ENCODE assay signal across 8 cellular contexts in genomic region chr5:151202381-151203139, GRCh38. TPM values are rescaled to one million over a fixed set of nuclear protein-coding genes. Genes with fewer than 3 reads are reported as not detected.
DNase-seq lines count a peak whose midpoint lies in the region; FAIRE-seq and TF ChIP-seq lines count a peak whose summit lies in the region.

No MANE protein-coding gene starts in this region.

- no peak overlapping the region for H3K4me2 ChIP-seq in osteoblast (ENCODE audit: insufficient read depth, low read length)

- H3K9me3 ChIP-seq in osteoblast (ENCODE audit: low read depth, low read length) = no peaks in the 10 kb centered on the region
- no peaks in the 10 kb centered on the region for H3K9me3 ChIP-seq in kidney (ENCODE audit: control insufficient read depth in 1 of 2, low read length in 2 of 2)
- H3K9me3 ChIP-seq in esophagus squamous epithelium = no peaks in the 10 kb centered on the region

- H3K4me1 ChIP-seq in osteoblast (ENCODE audit: insufficient read depth, low read length) (peaks cover 3% of the 10 kb centered on the region), kidney (ENCODE audit: control insufficient read depth in 1 of 2, insufficient read depth in 1 of 2, low read depth in 1 of 2, low read length in 2 of 2) (no peaks in the 10 kb centered on the region), esophagus squamous epithelium (peaks cover 0 to 14% (median 4%) of the 10 kb centered on the region in 3 donors)

- TF ChIP-seq CTCF in GM12865 (IDR thresholded peaks at IDR 0.05; ENCODE audit: insufficient read depth, low read depth, low read length, missing control alignments) (no peak), bronchial epithelial cell (IDR thresholded peaks at IDR 0.05; ENCODE audit: insufficient read depth, low read length, severe bottlenecking) (no peak), osteoblast (IDR thresholded peaks at IDR 0.05; ENCODE audit: extremely low read depth, low read depth, low read length) (no peak), kidney (IDR thresholded peaks at IDR 0.05; ENCODE audit: borderline replicate concordance, extremely low read depth, insufficient read depth) (no peak), esophagus squamous epithelium (IDR thresholded peaks at IDR 0.05) (no peak)

- H4K20me1 ChIP-seq in osteoblast (ENCODE audit: insufficient read depth, low read length) = no peaks in the 10 kb centered on the region

- H3K27me3 ChIP-seq in bronchial epithelial cell (ENCODE audit: control insufficient read depth, insufficient read depth, low read length) (no peaks in the 10 kb centered on the region), osteoblast (ENCODE audit: insufficient read depth, low read length) (no peaks in the 10 kb centered on the region), esophagus squamous epithelium (no peaks in the 10 kb centered on the region)

- peak; percentile 35 for DNase-seq in GM12865 (ENCODE audit: low read depth)
- peak; percentile 85 for DNase-seq in RKO (ENCODE audit: low spot score)
- DNase-seq in bronchial epithelial cell (ENCODE audit: low read depth) = peak; percentile 97
- peak; percentile 91 for DNase-seq in osteoblast (ENCODE audit: insufficient read length, low spot score, missing footprints)
- DNase-seq in kidney = no peak
- DNase-seq in inferior parietal cortex (ENCODE audit: extremely low spot score) = no peak
- no peak for DNase-seq in esophagus squamous epithelium (lab: John Stamatoyannopoulos, UW)
- no peak for DNase-seq in NCI-H146 (lab: John Stamatoyannopoulos, UW)

- peak; percentile 90 for FAIRE-seq in bronchial epithelial cell (lab: Jason Lieb, UNC)
- no peak for FAIRE-seq in kidney (lab: Jason Lieb, UNC)

- H2AFZ ChIP-seq in osteoblast (ENCODE audit: low read length) = no peak overlapping the region

- no peak overlapping the region for H3K9ac ChIP-seq in kidney (ENCODE audit: low read length in 2 of 2)

- no peaks in the 10 kb centered on the region for H3K36me3 ChIP-seq in bronchial epithelial cell (ENCODE audit: control insufficient read depth, insufficient read depth, low read length)
- no peaks in the 10 kb centered on the region for H3K36me3 ChIP-seq in osteoblast (ENCODE audit: insufficient read depth, low read length)
- H3K36me3 ChIP-seq in kidney (ENCODE audit: control insufficient read depth in 1 of 2, insufficient read depth in 2 of 2, low read length in 2 of 2) = no peaks in the 10 kb centered on the region
- peaks cover 0 to 28% (median 0%) of the 10 kb centered on the region in 3 donors for H3K36me3 ChIP-seq in esophagus squamous epithelium

- H3K27ac ChIP-seq in osteoblast (ENCODE audit: low read depth, low read length) (no peak overlapping the region), kidney (ENCODE audit: low read depth in 2 of 2, low read length in 2 of 2) (no peak overlapping the region), esophagus squamous epithelium (peak overlapping the region in 1 of 4 donors; percentile 28)

- intact Hi-C loops in kidney (cut with DNase I) (no loop called here), esophagus squamous epithelium (cut with DNase I) (no loop called here)

- TF ChIP-seq POLR2A in esophagus squamous epithelium (IDR thresholded peaks at IDR 0.05) = no peak

- 35 to 40% methylated on average over 3 to 4 of the region's 5 CpGs for WGBS in esophagus squamous epithelium, 2 donors

- H3K4me3 ChIP-seq in GM12865 (ENCODE audit: low read depth, low read length) (no peak overlapping the region), bronchial epithelial cell (ENCODE audit: low read depth, low read length) (no peak overlapping the region), osteoblast (ENCODE audit: insufficient read depth, low read length) (no peak overlapping the region), kidney (ENCODE audit: low read length in 2 of 2) (no peak overlapping the region), esophagus squamous epithelium (no peak overlapping the region)

- H3K79me2 ChIP-seq in osteoblast (ENCODE audit: insufficient read depth, low read length) = no peaks in the 10 kb centered on the region

RNA-seq across cellular contexts. Expression of gene CCDC69, which starts 21.3 kb away (rescaled TPM):
- 0.79 and 1.7 TPM in 2 replicates for total RNA-seq in bronchial epithelial cell
- 10.5 and 10.9 TPM in 2 replicates for total RNA-seq in osteoblast
- total RNA-seq in kidney = 22.8 TPM
- 11.1 TPM for polyA plus RNA-seq in kidney (ENCODE audit: insufficient read depth, low read depth, low replicate concordance)
- total RNA-seq in esophagus squamous epithelium = 10 to 100 TPM; 10.9 to 87.0 (median 37.8) TPM

RNA-seq across cellular contexts. Expression of gene ANXA6, which starts 45.0 kb away (rescaled TPM):
- 1.3 and 11.3 TPM in 2 replicates for total RNA-seq in bronchial epithelial cell
- 343 and 353 TPM in 2 replicates for total RNA-seq in osteoblast
- 107 TPM for total RNA-seq in kidney
- polyA plus RNA-seq in kidney (ENCODE audit: insufficient read depth, low read depth, low replicate concordance) = 183 TPM
- 10 to 100 TPM in 3 of 4 donors, 1 to 10 TPM in 1; 8.6 to 80.3 (median 24.9) TPM for total RNA-seq in esophagus squamous epithelium

RNA-seq across cellular contexts. Expression of gene GM2A, which starts 50.4 kb away (rescaled TPM):
- 85.4 and 121 TPM in 2 replicates for total RNA-seq in bronchial epithelial cell
- total RNA-seq in osteoblast = 35.5 and 42.1 TPM in 2 replicates
- total RNA-seq in kidney = 29.8 TPM
- polyA plus RNA-seq in kidney (ENCODE audit: insufficient read depth, low read depth, low replicate concordance) = 13.7 TPM
- 100 to 1,000 TPM in 2 of 4 donors, 10 to 100 TPM in 2; 62.4 to 132 (median 89.7) TPM for total RNA-seq in esophagus squamous epithelium

Comparison
In these comparisons a context has a peak if more than half of its experiments do, and no peak if none do; other contexts are left out.
1. DNase-seq: peak in GM12865 (single experiment), RKO (single experiment), bronchial epithelial cell (single experiment) and osteoblast (single experiment); none in kidney (single experiment), inferior parietal cortex (single experiment), esophagus squamous epithelium (single experiment) and NCI-H146 (single experiment).